In genomic region chr19:57709616-57710015, GRCh38 we compare ENCODE assay signal across 13 cellular contexts. TPM values are rescaled to one million over a fixed set of nuclear protein-coding genes. Genes with fewer than 3 reads are reported as not detected.
DNase-seq lines count a peak whose midpoint lies in the region; ATAC-seq, FAIRE-seq and TF ChIP-seq lines count a peak whose summit lies in the region.
"Had no signal": no experiment of that assay in that cellular context is flagged by ENCODE, and none has a peak within 500 bp of the region (broad histone marks: within the 10 kb centered on the region; RNA-seq: fewer than 3 reads in every experiment).

No MANE protein-coding gene starts in this region.

- FAIRE-seq in keratinocyte (lab: Jason Lieb, UNC): no peak

- H3K4me1 Mint-ChIP-seq in activated CD4-positive, alpha-beta T cell treated with anti-CD3 and anti-CD28 coated beads for 36 hours: peaks cover 26% of the 10 kb centered on the region
- H3K4me1 Mint-ChIP-seq in activated T-helper 2 cell treated with anti-CD3 and anti-CD28 coated beads, Interferon-gamma antibody, Interleukin-2, Interleukin-4, amounts not matched to agents 10 μg/mL and 5 μg/mL and 100 μg/mL, durations not matched to agents 14 hours and 24 hours and 36 hours (ENCODE audit: low read depth): peaks cover 6% of the 10 kb centered on the region

- H3K27me3 Mint-ChIP-seq in activated CD4-positive, alpha-beta T cell treated with anti-CD3 and anti-CD28 coated beads for 36 hours: no peaks in the 10 kb centered on the region
- no peaks in the 10 kb centered on the region for H3K27me3 Mint-ChIP-seq in activated T-helper 2 cell treated with anti-CD3 and anti-CD28 coated beads, Interferon-gamma antibody, Interleukin-2, Interleukin-4, amounts not matched to agents 10 μg/mL and 5 μg/mL and 100 μg/mL, durations not matched to agents 14 hours and 24 hours and 36 hours (ENCODE audit: low read depth)

- H3K27ac ChIP-seq in keratinocyte (ENCODE audit: control insufficient read depth, insufficient read depth, low read length) (no peak overlapping the region), skeletal muscle tissue (ENCODE audit: low read depth, low read length) (peak overlapping the region; percentile 80)

- H3K9ac ChIP-seq in keratinocyte (ENCODE audit: control insufficient read depth, extremely low read depth, insufficient read depth, low read length): no peak overlapping the region
- no peak overlapping the region for H3K9ac ChIP-seq in skeletal muscle tissue (ENCODE audit: low read depth in 1 of 3, low read length in 3 of 3)

- no peak for ATAC-seq in activated CD4-positive, alpha-beta T cell treated with anti-CD3 and anti-CD28 coated beads for 36 hours

- H3K27me3 ChIP-seq in keratinocyte (ENCODE audit: control insufficient read depth, extremely low read depth, insufficient read depth, low read length) (peaks cover 13% of the 10 kb centered on the region), skeletal muscle tissue (ENCODE audit: control insufficient read depth in 3 of 3, insufficient read depth in 3 of 3, low read length in 3 of 3) (no peaks in the 10 kb centered on the region)

- CTCF ChIA-PET in activated CD4-positive, alpha-beta T cell treated with anti-CD3 and anti-CD28 coated beads for 36 hours (lab: Charles Lee): interaction anchor here (0.7 to 1.3 kb wide), 2 partner anchors 16 to 233 kb away, joined by 3 read pairs; no protein-coding TSS in a partner anchor

- peaks cover 5% of the 10 kb centered on the region for H3K79me2 ChIP-seq in keratinocyte (ENCODE audit: control insufficient read depth, insufficient read depth, low read length)

- no peak overlapping the region for H3K4me3 Mint-ChIP-seq in activated CD4-positive, alpha-beta T cell treated with anti-CD3 and anti-CD28 coated beads for 36 hours
- peak overlapping the region; percentile 87 for H3K4me3 Mint-ChIP-seq in activated T-helper 2 cell treated with anti-CD3 and anti-CD28 coated beads, Interferon-gamma antibody, Interleukin-2, Interleukin-4, amounts not matched to agents 10 μg/mL and 5 μg/mL and 100 μg/mL, durations not matched to agents 14 hours and 24 hours and 36 hours (ENCODE audit: low read depth)

- POLR2A ChIA-PET in activated CD4-positive, alpha-beta T cell treated with anti-CD3 and anti-CD28 coated beads for 36 hours (lab: Charles Lee): interaction anchor here (0.9 to 1.0 kb wide), 4 partner anchors 28 to 320 kb away, joined by 3 to 7 read pairs (median 4); partner anchors contain the start of genes ZNF548, ZNF551 and ZNF587

- H3K27ac Mint-ChIP-seq in activated CD4-positive, alpha-beta T cell treated with anti-CD3 and anti-CD28 coated beads for 36 hours: peak overlapping the region; percentile 87
- H3K27ac Mint-ChIP-seq in activated T-helper 2 cell treated with anti-CD3 and anti-CD28 coated beads, Interferon-gamma antibody, Interleukin-2, Interleukin-4, amounts not matched to agents 10 μg/mL and 5 μg/mL and 100 μg/mL, durations not matched to agents 14 hours and 24 hours and 36 hours: no peak overlapping the region

- H3K9me1 ChIP-seq in keratinocyte (ENCODE audit: control insufficient read depth, extremely low read depth, insufficient read depth, low read length): no peaks in the 10 kb centered on the region

- H3K9me3 Mint-ChIP-seq in activated CD4-positive, alpha-beta T cell treated with anti-CD3 and anti-CD28 coated beads for 36 hours (ENCODE audit: low read depth): peaks cover 39% of the 10 kb centered on the region
- H3K9me3 Mint-ChIP-seq in activated T-helper 2 cell treated with anti-CD3 and anti-CD28 coated beads, Interferon-gamma antibody, Interleukin-2, Interleukin-4, amounts not matched to agents 10 μg/mL and 5 μg/mL and 100 μg/mL, durations not matched to agents 14 hours and 24 hours and 36 hours: peaks cover 60% of the 10 kb centered on the region

- intact Hi-C loops in activated CD4-positive, alpha-beta T cell treated with anti-CD3 and anti-CD28 coated beads for 36 hours (cut with DNase I, micrococcal nuclease): loop anchor here (1.0 to 2.0 kb wide), 3 partner anchors 17 to 29 kb away; partner anchors contain the start of genes ZNF671 (in 2 of the 2) and ZNF551 (in 1 of the 2)
- intact Hi-C loops in activated T-helper 2 cell treated with anti-CD3 and anti-CD28 coated beads, Interferon-gamma antibody, Interleukin-2, Interleukin-4, amounts not matched to agents 10 μg/mL and 5 μg/mL and 100 μg/mL, durations not matched to agents 14 hours and 24 hours and 36 hours (cut with micrococcal nuclease): no loop called here

- H3K4me3 ChIP-seq in keratinocyte (ENCODE audit: control insufficient read depth in 2 of 3, extremely low read depth in 1 of 3, insufficient read depth in 2 of 3, low read depth in 1 of 3, low read length in 3 of 3) (no peak overlapping the region), skeletal muscle tissue (ENCODE audit: low read length in 3 of 3) (peak overlapping the region; percentile 81 to 86 (median 83))

- H3K4me1 ChIP-seq in keratinocyte (ENCODE audit: control insufficient read depth, extremely low read depth, insufficient read depth, low read length): peaks cover 8% of the 10 kb centered on the region
- peaks cover 11 to 16% (median 12%) of the 10 kb centered on the region in 3 donors for H3K4me1 ChIP-seq in skeletal muscle tissue (ENCODE audit: control insufficient read depth in 3 of 3, insufficient read depth in 3 of 3, low read length in 3 of 3)

- H2AFZ ChIP-seq in keratinocyte (ENCODE audit: control insufficient read depth, low read length): peak overlapping the region; percentile 90

- H3K9me3 ChIP-seq in keratinocyte (ENCODE audit: control insufficient read depth, low read depth, low read length): no peaks in the 10 kb centered on the region
- H3K9me3 ChIP-seq in skeletal muscle tissue (ENCODE audit: control insufficient read depth in 3 of 3, low read length in 3 of 3): peaks cover 0 to 2% (median 2%) of the 10 kb centered on the region in 3 donors

- dilution Hi-C loops in keratinocyte (cut with MboI; ENCODE audit: extremely low pct_ligation_motif_present, low sequenced_read_pairs): no loop called here

- H4K20me1 ChIP-seq in keratinocyte (ENCODE audit: control insufficient read depth, extremely low read depth, insufficient read depth, low read length): no peaks in the 10 kb centered on the region

- H3K36me3 ChIP-seq in keratinocyte (ENCODE audit: control insufficient read depth in 2 of 2, extremely low read depth in 1 of 2, insufficient read depth in 2 of 2, low read length in 2 of 2): no peaks in the 10 kb centered on the region
- peaks cover 9 to 12% (median 9%) of the 10 kb centered on the region in 3 donors for H3K36me3 ChIP-seq in skeletal muscle tissue (ENCODE audit: control insufficient read depth in 3 of 3, insufficient read depth in 3 of 3, low read length in 3 of 3)

- peaks cover 54% of the 10 kb centered on the region for H3K36me3 Mint-ChIP-seq in activated CD4-positive, alpha-beta T cell treated with anti-CD3 and anti-CD28 coated beads for 36 hours (ENCODE audit: low read depth)
- H3K36me3 Mint-ChIP-seq in activated T-helper 2 cell treated with anti-CD3 and anti-CD28 coated beads, Interferon-gamma antibody, Interleukin-2, Interleukin-4, amounts not matched to agents 10 μg/mL and 5 μg/mL and 100 μg/mL, durations not matched to agents 14 hours and 24 hours and 36 hours (ENCODE audit: low read depth): peaks cover 53% of the 10 kb centered on the region

- peak overlapping the region; percentile 82 for H3K4me2 ChIP-seq in keratinocyte (ENCODE audit: control insufficient read depth, extremely low read depth, insufficient read depth, low read depth, low read length)

- no peak for DNase-seq in activated CD4-positive, alpha-beta T cell treated with anti-CD3 and anti-CD28 coated beads for 36 hours
- DNase-seq in activated CD4-positive, alpha-beta T cell treated with anti-CD3 and anti-CD28 coated beads, Interleukin-2, amount 50 U/mL, for 1 hour: no peak
- no peak for DNase-seq in activated T-helper 2 cell treated with anti-CD3 and anti-CD28 coated beads, Interferon-gamma antibody, Interleukin-2, Interleukin-4, amounts not matched to agents 10 μg/mL and 5 μg/mL and 100 μg/mL, durations not matched to agents 14 hours and 24 hours and 36 hours (ENCODE audit: low spot score)
- DNase-seq in keratinocyte (ENCODE audit: low read depth, low spot score): no peak
- no peak for DNase-seq in DMS 273 treated with DMSO at 0.1 percent for 48 hours (lab: John Stamatoyannopoulos, UW)
- DNase-seq in NCI-H128 (lab: John Stamatoyannopoulos, UW; ENCODE audit: unreplicated experiment): no peak
- no peak for DNase-seq in stimulated activated CD4-positive, alpha-beta T cell treated with anti-CD3 and anti-CD28 coated beads, Interleukin-15, amount 100 ng/mL, for 24 hours
- DNase-seq: amniotic stem cell, DMS53, KG1, SHP77 treated with DMSO at 0.1 percent for 48 hours had no signal

- TF ChIP-seq CTCF in keratinocyte (optimal IDR thresholded peaks at IDR 0.05 in 1 of 3, IDR thresholded peaks at IDR 0.05 in 1 of 3, conservative IDR thresholded peaks at IDR 0.05 in 1 of 3; ENCODE audit: extremely low read depth in 1 of 3, insufficient read depth in 2 of 3, low read length in 3 of 3): no peak

RNA-seq across cellular contexts. Expression of gene ZNF154, which starts 0.6 kb away (rescaled TPM):
- 1 to 10 TPM; 4.4 to 5.0 TPM for total RNA-seq in activated CD4-positive, alpha-beta T cell treated with anti-CD3 and anti-CD28 coated beads for 36 hours
- 3.9 and 4.0 TPM in 2 replicates for total RNA-seq in activated T-helper 2 cell treated with anti-CD3 and anti-CD28 coated beads, Interferon-gamma antibody, Interleukin-2, Interleukin-4, amounts not matched to agents 10 μg/mL and 5 μg/mL and 100 μg/mL, durations not matched to agents 14 hours and 24 hours and 36 hours
- polyA plus RNA-seq in keratinocyte: 1.7 to 2.8 TPM (median 2.3 TPM) in 3 replicates
- polyA plus RNA-seq in keratinocyte (2011; ENCODE audit: low read depth): 0.09 TPM
- polyA plus RNA-seq in keratinocyte (2011; cell fraction: cytosol; rRNA removed): 0.45 and 1.2 TPM in 2 replicates
- polyA plus RNA-seq in keratinocyte (2011; cell fraction: nucleus; rRNA removed): 5.5 and 6.2 TPM in 2 replicates
- polyA plus RNA-seq in keratinocyte (2012; ENCODE audit: low replicate concordance): 0.68 and 1.5 TPM in 2 replicates
- polyA minus RNA-seq in keratinocyte: 0.89 to 4.0 TPM (median 2.2 TPM) in 3 replicates
- polyA minus RNA-seq in keratinocyte (2011; cell fraction: cytosol; rRNA and poly(A)+ RNA removed): 0.58 TPM
- polyA minus RNA-seq in keratinocyte (2011; cell fraction: nucleus; rRNA and poly(A)+ RNA removed): 1.7 and 3.2 TPM in 2 replicates
- 7.3 TPM for total RNA-seq in skeletal muscle tissue
- total RNA-seq: A172 had no signal

RNA-seq across cellular contexts. Expression of gene ZNF671, which starts 17.8 kb away (rescaled TPM):
- 1 to 10 TPM; 7.5 to 8.8 TPM for total RNA-seq in activated CD4-positive, alpha-beta T cell treated with anti-CD3 and anti-CD28 coated beads for 36 hours
- 5.3 and 6.0 TPM in 2 replicates for total RNA-seq in activated T-helper 2 cell treated with anti-CD3 and anti-CD28 coated beads, Interferon-gamma antibody, Interleukin-2, Interleukin-4, amounts not matched to agents 10 μg/mL and 5 μg/mL and 100 μg/mL, durations not matched to agents 14 hours and 24 hours and 36 hours
- polyA plus RNA-seq in keratinocyte: 3.7 to 4.7 TPM (median 4.4 TPM) in 3 replicates
- polyA plus RNA-seq in keratinocyte (2011; ENCODE audit: low read depth): 0.41 TPM
- 1.6 and 2.5 TPM in 2 replicates for polyA plus RNA-seq in keratinocyte (2011; cell fraction: cytosol; rRNA removed)
- polyA plus RNA-seq in keratinocyte (2011; cell fraction: nucleus; rRNA removed): 7.7 and 7.9 TPM in 2 replicates
- 1.8 and 3.0 TPM in 2 replicates for polyA plus RNA-seq in keratinocyte (2012; ENCODE audit: low replicate concordance)
- polyA minus RNA-seq in keratinocyte: 1.6 to 7.9 TPM (median 6.8 TPM) in 3 replicates
- polyA minus RNA-seq in keratinocyte (2011; cell fraction: cytosol; rRNA and poly(A)+ RNA removed): 3.1 TPM
- polyA minus RNA-seq in keratinocyte (2011; cell fraction: nucleus; rRNA and poly(A)+ RNA removed): 3.6 and 5.4 TPM in 2 replicates
- 15.1 TPM for total RNA-seq in skeletal muscle tissue
- total RNA-seq: A172 had no signal

RNA-seq across cellular contexts. Expression of gene ZNF551, which starts 27.8 kb away (rescaled TPM):
- 10 to 100 TPM in 1 of 2 experiments, 1 to 10 TPM in 1; 9.8 to 13.0 TPM for total RNA-seq in activated CD4-positive, alpha-beta T cell treated with anti-CD3 and anti-CD28 coated beads for 36 hours
- 9.7 and 10.6 TPM in 2 replicates for total RNA-seq in activated T-helper 2 cell treated with anti-CD3 and anti-CD28 coated beads, Interferon-gamma antibody, Interleukin-2, Interleukin-4, amounts not matched to agents 10 μg/mL and 5 μg/mL and 100 μg/mL, durations not matched to agents 14 hours and 24 hours and 36 hours
- polyA plus RNA-seq in keratinocyte: 7.2 to 8.5 TPM (median 8.3 TPM) in 3 replicates
- polyA plus RNA-seq in keratinocyte (2011; ENCODE audit: low read depth): 1.6 TPM
- polyA plus RNA-seq in keratinocyte (2011; cell fraction: cytosol; rRNA removed): 2.3 and 4.5 TPM in 2 replicates
- polyA plus RNA-seq in keratinocyte (2011; cell fraction: nucleus; rRNA removed): 8.9 and 10.2 TPM in 2 replicates
- 2.1 and 4.9 TPM in 2 replicates for polyA plus RNA-seq in keratinocyte (2012; ENCODE audit: low replicate concordance)
- polyA minus RNA-seq in keratinocyte: 6.9 to 15.2 TPM (median 10.7 TPM) in 3 replicates
- 7.9 TPM for polyA minus RNA-seq in keratinocyte (2011; cell fraction: cytosol; rRNA and poly(A)+ RNA removed)
- 14.6 and 21.0 TPM in 2 replicates for polyA minus RNA-seq in keratinocyte (2011; cell fraction: nucleus; rRNA and poly(A)+ RNA removed)
- total RNA-seq in skeletal muscle tissue: 11.5 TPM

RNA-seq across cellular contexts. Expression of gene ZNF776, which starts 37.0 kb away (rescaled TPM):
- 10 to 100 TPM in 1 of 2 experiments, 1 to 10 TPM in 1; 8.9 to 14.7 TPM for total RNA-seq in activated CD4-positive, alpha-beta T cell treated with anti-CD3 and anti-CD28 coated beads for 36 hours
- total RNA-seq in activated T-helper 2 cell treated with anti-CD3 and anti-CD28 coated beads, Interferon-gamma antibody, Interleukin-2, Interleukin-4, amounts not matched to agents 10 μg/mL and 5 μg/mL and 100 μg/mL, durations not matched to agents 14 hours and 24 hours and 36 hours: 7.4 and 8.8 TPM in 2 replicates
- polyA plus RNA-seq in keratinocyte: 5.4 to 7.4 TPM (median 6.9 TPM) in 3 replicates
- 4.0 TPM for polyA plus RNA-seq in keratinocyte (2011; ENCODE audit: low read depth)
- 1.9 and 4.0 TPM in 2 replicates for polyA plus RNA-seq in keratinocyte (2011; cell fraction: cytosol; rRNA removed)
- 8.6 and 10.6 TPM in 2 replicates for polyA plus RNA-seq in keratinocyte (2011; cell fraction: nucleus; rRNA removed)
- 4.5 and 5.0 TPM in 2 replicates for polyA plus RNA-seq in keratinocyte (2012; ENCODE audit: low replicate concordance)
- polyA minus RNA-seq in keratinocyte: 4.6 to 23.5 TPM (median 10.6 TPM) in 3 replicates
- 7.7 TPM for polyA minus RNA-seq in keratinocyte (2011; cell fraction: cytosol; rRNA and poly(A)+ RNA removed)
- 18.7 and 20.9 TPM in 2 replicates for polyA minus RNA-seq in keratinocyte (2011; cell fraction: nucleus; rRNA and poly(A)+ RNA removed)
- total RNA-seq in skeletal muscle tissue: 18.3 TPM

RNA-seq across cellular contexts. Expression of gene ZSCAN4, which starts 40.9 kb away (rescaled TPM):
- total RNA-seq in activated CD4-positive, alpha-beta T cell treated with anti-CD3 and anti-CD28 coated beads for 36 hours: not detected
- not detected in 2 replicates for total RNA-seq in activated T-helper 2 cell treated with anti-CD3 and anti-CD28 coated beads, Interferon-gamma antibody, Interleukin-2, Interleukin-4, amounts not matched to agents 10 μg/mL and 5 μg/mL and 100 μg/mL, durations not matched to agents 14 hours and 24 hours and 36 hours
- polyA plus RNA-seq in keratinocyte: 0.08 to 0.26 TPM (median 0.18 TPM) in 3 replicates
- polyA plus RNA-seq in keratinocyte (2011; ENCODE audit: low read depth): 0.52 TPM
- 0.10 and 0.26 TPM in 2 replicates for polyA plus RNA-seq in keratinocyte (2011; cell fraction: cytosol; rRNA removed)
- 0.87 and 1.1 TPM in 2 replicates for polyA plus RNA-seq in keratinocyte (2011; cell fraction: nucleus; rRNA removed)
- 1.1 TPM in 1 of 2 replicates, not detected in the other for polyA plus RNA-seq in keratinocyte (2012; ENCODE audit: low replicate concordance)
- polyA minus RNA-seq in keratinocyte: 0.26 TPM in 1 of 3 replicates, not detected in the others
- not detected for polyA minus RNA-seq in keratinocyte (2011; cell fraction: cytosol; rRNA and poly(A)+ RNA removed)
- 0.42 and 0.47 TPM in 2 replicates for polyA minus RNA-seq in keratinocyte (2011; cell fraction: nucleus; rRNA and poly(A)+ RNA removed)
- not detected for total RNA-seq in skeletal muscle tissue
- total RNA-seq: A172 had no signal

Comparison
In these comparisons a context has a peak if more than half of its experiments do, and no peak if none do; other contexts are left out.
1. H3K4me3 ChIP-seq: peak in skeletal muscle tissue (3 of 3); none in keratinocyte (0 of 3).